ENCODE assay signal across 8 cellular contexts in the genomic region with DNA sequence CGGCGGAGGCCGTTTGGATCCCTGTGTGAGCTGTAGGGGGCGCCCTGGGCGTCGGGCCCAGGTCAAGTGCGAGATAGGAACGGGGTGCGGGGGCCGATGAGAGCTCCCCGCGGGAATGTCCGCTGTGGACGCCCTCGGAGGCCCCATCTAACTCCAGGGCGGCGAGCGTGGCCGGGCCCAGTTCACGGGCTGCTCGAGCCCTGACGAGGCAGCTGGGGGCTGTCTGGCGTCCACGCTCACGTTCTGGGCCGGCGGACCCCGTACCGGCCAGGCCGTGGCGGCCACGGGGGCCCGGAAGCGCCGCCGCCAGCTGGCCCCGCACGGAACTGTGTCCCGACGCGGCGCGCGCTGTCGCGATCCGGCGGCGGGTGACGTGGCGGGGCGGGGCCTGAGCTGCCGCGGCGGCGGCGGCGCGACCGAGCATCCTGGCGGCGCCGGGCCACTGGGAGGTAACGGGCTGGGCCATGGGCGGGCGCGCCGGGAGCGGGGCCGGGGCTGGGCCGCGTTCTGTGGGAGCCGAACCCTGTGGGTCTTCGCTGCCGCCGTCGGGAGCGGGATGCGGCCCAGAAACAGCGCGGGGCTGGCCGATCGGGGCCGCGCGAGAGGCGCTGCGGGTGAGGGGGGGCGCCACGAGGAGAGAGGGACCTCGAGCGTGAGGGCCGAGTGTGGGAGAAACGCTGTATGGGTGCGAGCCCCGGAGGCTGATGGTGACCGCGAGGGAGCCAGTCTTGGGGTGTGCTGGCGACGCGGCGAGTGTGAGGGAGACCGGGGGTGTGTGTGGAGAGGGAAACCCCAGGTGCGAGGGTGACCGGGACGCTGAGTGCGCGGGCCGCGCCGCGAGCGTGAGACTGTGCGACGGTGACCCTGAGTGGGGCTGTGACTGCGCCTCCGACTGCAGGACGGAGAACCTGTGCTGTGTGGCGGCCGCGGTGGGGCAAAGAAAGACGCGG. TPM values are rescaled to one million over a fixed set of nuclear protein-coding genes. Genes with fewer than 3 reads are reported as not detected.
A peak's percentile ranks its signal among the peaks of the same experiment; 100 is the strongest.
DNase-seq lines count a peak whose midpoint lies in the region; ATAC-seq, FAIRE-seq and TF ChIP-seq lines count a peak whose summit lies in the region.

A gene (plus strand): TSS at position 399 of the 950 bp plus-strand sequence. CDS start 10,201 bp downstream, outside the sequence.

- H3K27me3 Mint-ChIP-seq in Calu3 (ENCODE audit: unreplicated experiment): no peaks in the 10 kb centered on the region
- H3K27me3 Mint-ChIP-seq in activated naive CD8-positive, alpha-beta T cell: no peaks in the 10 kb centered on the region

- DNase-seq in Calu3: peak; percentile 86
- DNase-seq in HS-27A (ENCODE audit: low read depth): peak; percentile 68
- DNase-seq in SKM-1 (lab: John Stamatoyannopoulos, UW; ENCODE audit: unreplicated experiment): peak; percentile 81
- peak; percentile 92 for DNase-seq in Right ventricle myocardium inferior (ENCODE audit: missing footprints)
- DNase-seq in pancreas: peak; percentile 52 to 89 (median 72)
- peak; percentile 72 to 84 for DNase-seq in tibial artery

- H3K27ac ChIP-seq in pancreas (peak within 1 kb of the TSS; percentile 36 to 80 (median 66)), tibial artery (peak within 1 kb of the TSS; percentile 89 to 96)

- H3K9me3 ChIP-seq in pancreas: no peaks in the 10 kb centered on the region
- H3K9me3 ChIP-seq in tibial artery: no peaks in the 10 kb centered on the region

- ATAC-seq in GM19467 (IDR thresholded peaks at IDR 0.05; ENCODE audit: unreplicated experiment) (peak; percentile 65), Right ventricle myocardium inferior (peak; percentile 77), pancreas (peak; percentile 79 to 88 (median 82))

- intact Hi-C loops in Calu3 (cut with micrococcal nuclease; ENCODE audit: unreplicated experiment) (loop anchor here (5.0 kb wide), 1 partner anchor 48 kb away; a partner anchor contains a TSS), Right ventricle myocardium inferior (cut with DNase I) (loop anchor here (2.0 to 5.0 kb wide), 3 partner anchors 18 to 46 kb away; a partner anchor contains a TSS), pancreas (cut with DNase I) (loop anchor here in 1 of 3 donors (5.0 kb wide), 1 partner anchor 63 kb away; no protein-coding TSS in a partner anchor), tibial artery (cut with DNase I; ENCODE audit: low total_unique reads) (loop anchor here (1.0 to 2.0 kb wide), 2 partner anchors 26 to 46 kb away; a partner anchor contains a TSS)

- H3K4me3 ChIP-seq in pancreas (peak within 1 kb of the TSS; percentile 72 to 89 (median 82)), tibial artery (peak within 1 kb of the TSS; percentile 73 to 83)

- H3K36me3 ChIP-seq in pancreas (no peaks in the 10 kb centered on the region), tibial artery (peaks cover 11 to 14% (median 11%) of the 10 kb centered on the region in 3 donors)

- peak within 1 kb of the TSS; percentile 91 for H3K4me3 Mint-ChIP-seq in Calu3 (ENCODE audit: low read depth, unreplicated experiment)
- H3K4me3 Mint-ChIP-seq in activated naive CD8-positive, alpha-beta T cell: peak within 1 kb of the TSS; percentile 94

- FAIRE-seq in pancreas (lab: Jason Lieb, UNC): no peak

- peaks cover 0 to 7% (median 4%) of the 10 kb centered on the region in 3 donors for H3K4me1 ChIP-seq in pancreas
- H3K4me1 ChIP-seq in tibial artery: peaks cover 0 to 31% (median 15%) of the 10 kb centered on the region in 4 donors

- peak within 1 kb of the TSS; percentile 92 for H3K27ac Mint-ChIP-seq in Calu3 (ENCODE audit: unreplicated experiment)
- peak within 1 kb of the TSS; percentile 98 for H3K27ac Mint-ChIP-seq in activated naive CD8-positive, alpha-beta T cell

- no peaks in the 10 kb centered on the region for H3K9me3 Mint-ChIP-seq in Calu3 (ENCODE audit: low read depth, unreplicated experiment)
- H3K9me3 Mint-ChIP-seq in activated naive CD8-positive, alpha-beta T cell (ENCODE audit: low read depth): no peaks in the 10 kb centered on the region

- peaks cover 33% of the 10 kb centered on the region for H3K36me3 Mint-ChIP-seq in Calu3 (ENCODE audit: insufficient read depth, unreplicated experiment)
- H3K36me3 Mint-ChIP-seq in activated naive CD8-positive, alpha-beta T cell: peaks cover 6% of the 10 kb centered on the region

- TF ChIP-seq CTCF in Calu3 (IDR thresholded peaks at IDR 0.05; ENCODE audit: unreplicated experiment): peak; percentile 62
- peak in 3 of 4 donors; percentile 44 to 76 (median 71) for TF ChIP-seq CTCF in pancreas (IDR thresholded peaks at IDR 0.05)
- TF ChIP-seq CTCF in tibial artery (IDR thresholded peaks at IDR 0.05): peak; percentile 57 to 75

- H3K27me3 ChIP-seq in pancreas (no peaks in the 10 kb centered on the region), tibial artery (no peaks in the 10 kb centered on the region)

- CTCF ChIA-PET in Calu3 (lab: Charles Lee): interaction anchor here (0.5 to 2.0 kb wide), 10 partner anchors 16 to 762 kb away, joined by 3 to 13 read pairs (median 4); a partner anchor contains a TSS

- WGBS in pancreas, 2 donors: 0 to 1% methylated on average over 85 to 123 of the region's 123 CpGs

- no TSS peak for BruUV-seq in Calu3 (replicated peaks; lab: Mats Ljungman, UMichigan)

- H3K4me1 Mint-ChIP-seq in Calu3 (ENCODE audit: low read depth, unreplicated experiment): peaks cover 36% of the 10 kb centered on the region
- H3K4me1 Mint-ChIP-seq in activated naive CD8-positive, alpha-beta T cell (ENCODE audit: low read depth): peaks cover 53% of the 10 kb centered on the region

RNA-seq across cellular contexts. Expression of the gene that starts here (rescaled TPM):
- 38.3 and 45.4 TPM in 2 replicates for total RNA-seq in Calu3 (2022)
- total RNA-seq in Right ventricle myocardium inferior: 33.7 TPM
- total RNA-seq in pancreas: 1 to 10 TPM; 4.3 to 8.7 (median 6.0) TPM
- polyA plus RNA-seq in pancreas: 1 to 10 TPM; 3.1 to 5.4 TPM

Comparison
In these comparisons a context has a peak if more than half of its experiments do, and no peak if none do; other contexts are left out.
1. Peak in every context shown above with its lines: DNase-seq, ATAC-seq, H3K4me3 ChIP-seq and H3K27ac ChIP-seq.